8 cellular contexts compared by ENCODE assay signal in the genomic region with DNA sequence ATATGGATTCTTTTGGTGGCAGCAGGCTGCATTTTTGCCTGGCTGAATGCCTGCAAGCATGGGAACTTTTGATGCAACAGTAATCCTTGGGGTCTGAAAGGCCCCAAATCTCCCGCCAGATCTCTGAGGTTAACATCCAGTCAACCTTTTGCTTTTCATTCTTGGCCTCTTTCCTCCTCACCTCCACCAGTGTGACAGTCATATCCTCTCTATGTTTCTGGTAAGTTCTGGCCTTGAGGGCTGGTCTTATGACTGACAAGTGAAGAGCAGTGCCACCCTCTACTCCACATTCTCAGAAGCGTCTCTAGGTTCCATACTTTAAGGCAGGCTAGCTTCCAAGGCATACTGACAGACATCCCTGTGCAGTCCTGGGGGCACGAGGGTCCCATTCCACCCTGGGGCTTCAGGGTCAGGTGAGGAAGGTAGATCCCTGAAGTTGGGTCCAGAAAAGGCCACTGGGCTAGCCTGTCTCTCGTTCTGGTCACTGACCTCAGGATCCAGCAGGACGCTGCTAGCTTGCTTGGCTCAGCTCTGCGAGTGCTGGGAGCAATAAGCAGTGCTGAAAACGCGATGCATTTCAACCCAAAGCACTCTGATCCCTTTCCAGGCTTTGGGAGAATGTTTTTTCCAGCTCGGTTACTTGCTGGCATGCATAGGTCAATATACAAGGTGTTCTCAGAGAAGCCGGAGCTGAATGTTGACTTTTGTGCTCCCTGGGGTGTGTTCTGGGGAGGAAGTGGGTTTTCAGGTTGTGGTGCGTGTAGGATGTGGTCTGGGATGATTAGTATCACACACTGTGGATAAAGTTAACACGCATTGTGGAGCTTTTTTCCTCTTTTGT.
DNase-seq lines count a peak whose midpoint lies in the region; ATAC-seq, FAIRE-seq and TF ChIP-seq lines count a peak whose summit lies in the region.

No MANE protein-coding gene starts in this region.

- no peak for TF ChIP-seq POLR2A in tibial nerve (IDR thresholded peaks at IDR 0.05)

- DNase-seq in NCI-H1417 (lab: John Stamatoyannopoulos, UW) (peak; percentile 21 to 61 (median 26)), NCI-H1417 treated with DMSO at 0.1 percent for 48 hours (lab: John Stamatoyannopoulos, UW) (no peak), RCC 7860 (ENCODE audit: low spot score) (peak; percentile 85), mucosa of descending colon (peak in 2 of 3 donors; percentile 47 to 65), tibial nerve (ENCODE audit: low spot score in 2 of 2) (no peak), NCI-H1694 treated with DMSO at 0.1 percent for 48 hours (lab: John Stamatoyannopoulos, UW) (no peak), H7 (no peak)
- DNase-seq in activated naive CD4-positive, alpha-beta T cell treated with anti-CD3 and anti-CD28 coated beads, Interleukin-2, amount 10 ng/mL, durations not matched to agents 7 days and 5 days = peak; percentile 89

- no peaks in the 10 kb centered on the region for H3K27me3 ChIP-seq in tibial nerve
- H3K27me3 ChIP-seq in H7 (ENCODE audit: control insufficient read depth, insufficient read depth, low read length) = no peaks in the 10 kb centered on the region

- no peaks in the 10 kb centered on the region for H3K9me3 ChIP-seq in mucosa of descending colon
- H3K9me3 ChIP-seq in tibial nerve = no peaks in the 10 kb centered on the region

- WGBS in tibial nerve, 2 donors = 27 to 38% methylated on average over 12 of the region's 12 CpGs

- peak overlapping the region in 3 of 4 donors; percentile 31 to 58 (median 48) for H3K27ac ChIP-seq in tibial nerve

- no peaks in the 10 kb centered on the region for H3K36me3 ChIP-seq in mucosa of descending colon (ENCODE audit: low read depth)
- no peaks in the 10 kb centered on the region for H3K36me3 ChIP-seq in tibial nerve
- no peaks in the 10 kb centered on the region for H3K36me3 ChIP-seq in H7 (replicated peaks; ENCODE audit: control insufficient read depth, insufficient read depth, low read length)

- peak overlapping the region; percentile 86 for H3K27ac Mint-ChIP-seq in activated naive CD4-positive, alpha-beta T cell treated with anti-CD3 and anti-CD28 coated beads, Interleukin-2, amount 10 ng/mL, durations not matched to agents 7 days and 5 days

- intact Hi-C loops in mucosa of descending colon (cut with DNase I, micrococcal nuclease) = no loop called here

- no peak for TF ChIP-seq CTCF in mucosa of descending colon (IDR thresholded peaks at IDR 0.05)
- TF ChIP-seq CTCF in tibial nerve (IDR thresholded peaks at IDR 0.05) = no peak

- FAIRE-seq in RCC 7860 (lab: Jason Lieb, UNC) = peak; percentile 84

- ATAC-seq in mucosa of descending colon = peak; percentile 93

- CTCF ChIA-PET in activated naive CD4-positive, alpha-beta T cell treated with anti-CD3 and anti-CD28 coated beads, Interleukin-2, amount 10 ng/mL, durations not matched to agents 7 days and 5 days (lab: Charles Lee) = interaction anchor here (0.7 to 2.4 kb wide), 12 partner anchors 10 to 120 kb away, joined by 3 to 23 read pairs (median 5); no protein-coding TSS in a partner anchor

- peak overlapping the region; percentile 41 for H3K4me3 Mint-ChIP-seq in activated naive CD4-positive, alpha-beta T cell treated with anti-CD3 and anti-CD28 coated beads, Interleukin-2, amount 10 ng/mL, durations not matched to agents 7 days and 5 days

- H3K4me1 Mint-ChIP-seq in activated naive CD4-positive, alpha-beta T cell treated with anti-CD3 and anti-CD28 coated beads, Interleukin-2, amount 10 ng/mL, durations not matched to agents 7 days and 5 days = peaks cover 94% of the 10 kb centered on the region

- peak in 1 of 2 donors; percentile 18 for TF ChIP-seq EP300 in tibial nerve (IDR thresholded peaks at IDR 0.05)

- H3K4me1 ChIP-seq in mucosa of descending colon (ENCODE audit: low read depth) (peaks cover 17% of the 10 kb centered on the region), tibial nerve (peaks cover 0 to 81% (median 50%) of the 10 kb centered on the region in 4 donors)

- peaks cover 37% of the 10 kb centered on the region for H3K36me3 Mint-ChIP-seq in activated naive CD4-positive, alpha-beta T cell treated with anti-CD3 and anti-CD28 coated beads, Interleukin-2, amount 10 ng/mL, durations not matched to agents 7 days and 5 days

- no peaks in the 10 kb centered on the region for H3K9me3 Mint-ChIP-seq in activated naive CD4-positive, alpha-beta T cell treated with anti-CD3 and anti-CD28 coated beads, Interleukin-2, amount 10 ng/mL, durations not matched to agents 7 days and 5 days

- H3K27me3 Mint-ChIP-seq in activated naive CD4-positive, alpha-beta T cell treated with anti-CD3 and anti-CD28 coated beads, Interleukin-2, amount 10 ng/mL, durations not matched to agents 7 days and 5 days = no peaks in the 10 kb centered on the region

- H3K4me3 ChIP-seq in mucosa of descending colon = no peak overlapping the region
- H3K4me3 ChIP-seq in tibial nerve = no peak overlapping the region
- H3K4me3 ChIP-seq in H7 (ENCODE audit: insufficient read depth, low read depth, low read length) = no peak overlapping the region

Comparison
In these comparisons a context has a peak if more than half of its experiments do, and no peak if none do; other contexts are left out.
1. DNase-seq: peak in NCI-H1417 (3 of 3), RCC 7860 (single experiment), activated naive CD4-positive, alpha-beta T cell treated with anti-CD3 and anti-CD28 coated beads, Interleukin-2, amount 10 ng/mL, durations not matched to agents 7 days and 5 days (single experiment) and mucosa of descending colon (2 of 3); none in NCI-H1417 treated with DMSO at 0.1 percent for 48 hours (single experiment), tibial nerve (0 of 2), NCI-H1694 treated with DMSO at 0.1 percent for 48 hours (single experiment) and H7 (single experiment).